Comparison of ENCODE assay signal across 1 cellular context in genomic region chr15:57150066-57150865, GRCh38.
A peak's percentile ranks its signal among the peaks of the same experiment; 100 is the strongest.
TF ChIP-seq lines count a peak whose summit lies in the region.

No MANE protein-coding gene starts in this region.

TF ChIP-seq in endothelial cell of umbilical vein, 7 proteins besides CTCF, POLR2A, EP300 and RAD21:
- TF ChIP-seq JUN (IDR thresholded peaks at IDR 0.05; ENCODE audit: borderline replicate concordance, insufficient read depth, insufficient read length, low read depth) = peak; percentile 7
- TF ChIP-seq EZH2 (IDR thresholded peaks at IDR 0.05; ENCODE audit: borderline replicate concordance, low read depth, low read length, severe bottlenecking) = no peak
TF ChIP-seq in endothelial cell of umbilical vein: peak in this region for 1.
